Comparison of ENCODE assay signal across 26 cellular contexts in genomic region chr10:66784796-66785195, GRCh38.
"Had no signal": no experiment of that assay in that cellular context is flagged by ENCODE, and none has a peak within 500 bp of the region (broad histone marks: within the 10 kb centered on the region; RNA-seq: fewer than 3 reads in every experiment).

No MANE protein-coding gene starts in this region.

- H3K4me3 Mint-ChIP-seq: activated CD8-positive, alpha-beta memory T cell treated with anti-CD3 and anti-CD28 coated beads, Interleukin-2, amount 10 ng/mL, durations not matched to agents 7 days and 5 days; activated naive CD8-positive, alpha-beta T cell treated with anti-CD3 and anti-CD28 coated beads, Interleukin-2, amount 50 U/mL, for 24 hours; activated T-cell treated with anti-CD3 and anti-CD28 coated beads, Interleukin-2, amount 50 U/mL, for 24 hours; WTC11 had no signal

- H3K9me3 Mint-ChIP-seq: activated naive CD4-positive, alpha-beta T cell treated with anti-CD3 and anti-CD28 coated beads, Interleukin-2, amount 50 U/mL, for 72 hours; activated T-cell treated with anti-CD3 and anti-CD28 coated beads, Interleukin-2, amount 50 U/mL, for 24 hours; WTC11 had no signal

- DNase-seq: activated CD4-positive, alpha-beta T cell treated with anti-CD3 and anti-CD28 coated beads for 48 hours; activated CD4-positive, alpha-beta T cell treated with anti-CD3 and anti-CD28 coated beads, Interleukin-2, amount 50 U/mL, for 4 hours; activated CD4-positive, CD25-positive, alpha-beta regulatory T cell treated with anti-CD3 and anti-CD28 coated beads, Interleukin-2, amount 50 U/mL, for 72 hours; activated CD8-positive, alpha-beta memory T cell treated with anti-CD3 and anti-CD28 coated beads, Interleukin-2, amount 10 ng/mL, durations not matched to agents 7 days and 5 days; activated effector memory CD4-positive, alpha-beta T cell treated with anti-CD3 and anti-CD28 coated beads, Interleukin-2, amount 50 U/mL, for 16 hours; activated naive CD4-positive, alpha-beta T cell treated with Interleukin-2 at 50 U/mL for 16 hours; activated naive CD8-positive, alpha-beta T cell treated with anti-CD3 and anti-CD28 coated beads, Interleukin-2, amount 50 U/mL, for 24 hours; activated T-cell treated with anti-CD3 and anti-CD28 coated beads, Interleukin-2, amount 50 U/mL, for 24 hours; caudate nucleus; colonic mucosa; MG63; MV-4-11; NCI-H1092 treated with DMSO at 0.1 percent for 48 hours; NCI-H1436; NCI-H1694 treated with DMSO at 0.1 percent for 48 hours; NCI-H2029 treated with DMSO at 0.1 percent for 48 hours; NCI-H446; NCI-H524; Peyer's patch; SHP77; SW 1271 had no signal

- ATAC-seq: activated CD8-positive, alpha-beta memory T cell treated with anti-CD3 and anti-CD28 coated beads, Interleukin-2, amount 10 ng/mL, durations not matched to agents 7 days and 5 days; activated naive CD4-positive, alpha-beta T cell treated with anti-CD3 and anti-CD28 coated beads, Interleukin-2, amount 50 U/mL, for 72 hours; activated naive CD8-positive, alpha-beta T cell treated with anti-CD3 and anti-CD28 coated beads, Interleukin-2, amount 50 U/mL, for 24 hours; SK-N-SH treated with all-trans-retinoic acid at 6 μM for 48 hours; WTC11 had no signal

- H3K9me3 ChIP-seq: breast epithelium, colonic mucosa, MG63, Peyer's patch, SJSA1 had no signal

- H3K36me3 Mint-ChIP-seq: activated CD8-positive, alpha-beta memory T cell treated with anti-CD3 and anti-CD28 coated beads, Interleukin-2, amount 10 ng/mL, durations not matched to agents 7 days and 5 days; activated naive CD4-positive, alpha-beta T cell treated with anti-CD3 and anti-CD28 coated beads, Interleukin-2, amount 50 U/mL, for 72 hours; WTC11 had no signal

- H3K4me1 Mint-ChIP-seq: activated CD8-positive, alpha-beta memory T cell treated with anti-CD3 and anti-CD28 coated beads, Interleukin-2, amount 10 ng/mL, durations not matched to agents 7 days and 5 days; activated naive CD8-positive, alpha-beta T cell treated with anti-CD3 and anti-CD28 coated beads, Interleukin-2, amount 50 U/mL, for 24 hours had no signal

- H3K27ac ChIP-seq: breast epithelium, colonic mucosa, Peyer's patch, SJSA1 had no signal

- H3K27ac Mint-ChIP-seq: activated CD8-positive, alpha-beta memory T cell treated with anti-CD3 and anti-CD28 coated beads, Interleukin-2, amount 10 ng/mL, durations not matched to agents 7 days and 5 days; activated naive CD4-positive, alpha-beta T cell treated with anti-CD3 and anti-CD28 coated beads, Interleukin-2, amount 50 U/mL, for 72 hours; activated naive CD8-positive, alpha-beta T cell treated with anti-CD3 and anti-CD28 coated beads, Interleukin-2, amount 50 U/mL, for 24 hours; activated T-cell treated with anti-CD3 and anti-CD28 coated beads, Interleukin-2, amount 50 U/mL, for 24 hours; WTC11 had no signal

- H3K27me3 Mint-ChIP-seq: activated CD8-positive, alpha-beta memory T cell treated with anti-CD3 and anti-CD28 coated beads, Interleukin-2, amount 10 ng/mL, durations not matched to agents 7 days and 5 days; activated naive CD8-positive, alpha-beta T cell treated with anti-CD3 and anti-CD28 coated beads, Interleukin-2, amount 50 U/mL, for 24 hours; activated T-cell treated with anti-CD3 and anti-CD28 coated beads, Interleukin-2, amount 50 U/mL, for 24 hours had no signal

- H3K27me3 ChIP-seq: breast epithelium, colonic mucosa, MG63, Peyer's patch, SJSA1 had no signal

- H3K4me1 ChIP-seq: breast epithelium, colonic mucosa, Peyer's patch, SJSA1 had no signal

- H3K36me3 ChIP-seq: breast epithelium, colonic mucosa, MG63, Peyer's patch, SJSA1 had no signal

- H3K4me3 ChIP-seq: breast epithelium, colonic mucosa, MG63, Peyer's patch, SJSA1 had no signal
